Comparison of ENCODE assay signal across 1 cellular context in genomic region chr3:183485585-183485984, GRCh38.
TF ChIP-seq lines count a peak whose summit lies in the region.

No MANE protein-coding gene starts in this region.

TF ChIP-seq in HepG2, 621 proteins besides CTCF, POLR2A, EP300 and RAD21 (continued from another document):
- TF ChIP-seq TOE1 (CRISPR knock-in tag; IDR thresholded peaks at IDR 0.05) (no peak), JUND (CRISPR knock-in tag; IDR thresholded peaks at IDR 0.05) (no peak), MAFF (IDR thresholded peaks at IDR 0.05; ENCODE audit: low read depth, low read length) (peak; percentile 76), TBX3 (IDR thresholded peaks at IDR 0.05; ENCODE audit: borderline replicate concordance) (no peak), KAT2B (IDR thresholded peaks at IDR 0.05; ENCODE audit: borderline replicate concordance, low read depth, low read length) (no peak), ONECUT2 (CRISPR knock-in tag; IDR thresholded peaks at IDR 0.05) (no peak), ZNF350 (CRISPR knock-in tag; IDR thresholded peaks at IDR 0.05; ENCODE audit: borderline replicate concordance, low read depth) (no peak)
TF ChIP-seq in HepG2: peak in this region for 2.
